9 cellular contexts compared by ENCODE assay signal in the genomic region with DNA sequence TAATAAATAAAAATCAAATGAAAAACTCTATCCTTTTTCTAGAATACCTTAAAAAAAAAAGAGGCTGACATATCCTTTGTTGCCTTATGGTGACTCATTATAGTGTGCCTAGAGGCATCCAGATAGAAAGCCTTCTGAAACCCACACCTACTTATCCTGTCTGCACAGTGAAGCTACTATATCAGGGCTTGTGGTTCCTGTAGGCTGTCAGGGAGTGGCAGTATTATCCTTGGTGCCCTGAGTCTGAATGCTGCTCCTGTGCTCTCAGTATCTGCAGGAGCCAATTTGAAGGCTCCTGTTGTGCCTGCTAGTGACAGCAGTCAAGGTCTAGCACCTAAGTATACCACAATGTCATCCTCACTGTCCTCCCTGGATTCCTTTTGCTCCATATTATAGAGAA.
A peak's percentile ranks its signal among the peaks of the same experiment; 100 is the strongest.
DNase-seq lines count a peak whose midpoint lies in the region; ATAC-seq, FAIRE-seq and TF ChIP-seq lines count a peak whose summit lies in the region.
"Had no signal": no experiment of that assay in that cellular context is flagged by ENCODE, and none has a peak within 500 bp of the region (broad histone marks: within the 10 kb centered on the region; RNA-seq: fewer than 3 reads in every experiment).

No MANE protein-coding gene starts in this region.

- TF ChIP-seq CTCF in GM23338 (conservative IDR thresholded peaks at IDR 0.05; ENCODE audit: low read depth in 2 of 2) (peak; percentile 12 to 58; a peak in 2 of 4 replicates), Loucy (conservative IDR thresholded peaks at IDR 0.05; ENCODE audit: low read length) (peak; percentile 53)

- no peaks in the 10 kb centered on the region for H3K36me3 ChIP-seq in GM23338 (ENCODE audit: insufficient read depth)
- H3K36me3 ChIP-seq in Loucy (ENCODE audit: insufficient read depth, low read length) = no peaks in the 10 kb centered on the region
- H3K36me3 ChIP-seq in SJCRH30 = no peaks in the 10 kb centered on the region

- H3K27me3 Mint-ChIP-seq in GM23338 (ENCODE audit: insufficient read depth, low read depth, poor library complexity) = peaks cover 3% of the 10 kb centered on the region
- no peaks in the 10 kb centered on the region for H3K27me3 Mint-ChIP-seq in T-helper 17 cell

- no peak overlapping the region for H3K27ac Mint-ChIP-seq in GM23338
- no peak overlapping the region for H3K27ac Mint-ChIP-seq in T-helper 17 cell

- H3K79me2 ChIP-seq in GM23338 (replicated peaks; ENCODE audit: insufficient read depth) = no peaks in the 10 kb centered on the region
- no peaks in the 10 kb centered on the region for H3K79me2 ChIP-seq in Loucy (ENCODE audit: insufficient read depth, low read length)

- H3F3A ChIP-seq in GM23338 (replicated peaks; ENCODE audit: low read depth) (no peaks in the 10 kb centered on the region), Loucy (ENCODE audit: low read depth) (no peaks in the 10 kb centered on the region)

- H3K27me3 ChIP-seq in GM23338 (ENCODE audit: insufficient read depth) (no peaks in the 10 kb centered on the region), Loucy (ENCODE audit: insufficient read depth, low read length, poor library complexity, severe bottlenecking) (no peaks in the 10 kb centered on the region), SJCRH30 (no peaks in the 10 kb centered on the region)

- no peak for TF ChIP-seq POLR2A in GM12891 (IDR thresholded peaks at IDR 0.05; ENCODE audit: low read depth, low read length)

- intact Hi-C loops in head of caudate nucleus (cut with DNase I) = no loop called here

- no peaks in the 10 kb centered on the region for H3K36me3 Mint-ChIP-seq in GM23338 (ENCODE audit: low read depth)
- H3K36me3 Mint-ChIP-seq in T-helper 17 cell (ENCODE audit: low read depth) = no peaks in the 10 kb centered on the region

- no peak overlapping the region for H3K27ac ChIP-seq in GM23338 (ENCODE audit: low read depth)
- H3K27ac ChIP-seq in SJCRH30 = no peak overlapping the region

- DNase-seq in GM23338 (ENCODE audit: low spot score) = peak; percentile 16
- peak in 27 of 42 donors; percentile 2 to 84 (median 36) for DNase-seq in head of caudate nucleus
- no peak for DNase-seq in NCI-H187 (lab: John Stamatoyannopoulos, UW)
- no peak for DNase-seq in SJCRH30
- no peak for DNase-seq in GM12891 (ENCODE audit: insufficient read length, low spot score)
- DNase-seq in T-helper 17 cell = no peak
- DNase-seq: mesenchymal stem cell had no signal

- H3K4me1 Mint-ChIP-seq in GM23338 (peaks cover 3% of the 10 kb centered on the region; the same call in 1 of the 3 replicates), T-helper 17 cell (no peaks in the 10 kb centered on the region)

- ATAC-seq in GM18498 (IDR thresholded peaks at IDR 0.05; ENCODE audit: unreplicated experiment) (peak; percentile 52), GM23338 (peak; percentile 79), T-helper 17 cell (no peak)

- H3K4me3 ChIP-seq in GM23338 = no peak overlapping the region
- no peak overlapping the region for H3K4me3 ChIP-seq in Loucy (ENCODE audit: low read length, poor library complexity, severe bottlenecking)
- no peak overlapping the region for H3K4me3 ChIP-seq in SJCRH30

- H3K9ac ChIP-seq in Loucy (ENCODE audit: low read depth, low read length, poor library complexity, severe bottlenecking) = no peak overlapping the region

- no peak for FAIRE-seq in GM12891 (lab: Jason Lieb, UNC)

- no peak overlapping the region for H2AFZ ChIP-seq in GM23338
- H2AFZ ChIP-seq in Loucy (ENCODE audit: low read length) = no peak overlapping the region

- no peaks in the 10 kb centered on the region for H3K9me3 Mint-ChIP-seq in GM23338

- no peaks in the 10 kb centered on the region for H4K20me1 ChIP-seq in GM23338 (replicated peaks; ENCODE audit: insufficient read depth)
- no peaks in the 10 kb centered on the region for H4K20me1 ChIP-seq in Loucy (ENCODE audit: insufficient read depth, low read length, poor library complexity, severe bottlenecking)

- no peak overlapping the region for H3K4me3 Mint-ChIP-seq in GM23338
- no peak overlapping the region for H3K4me3 Mint-ChIP-seq in T-helper 17 cell

- H3K9me2 ChIP-seq in GM23338 (ENCODE audit: insufficient read depth) (0 out of 2 replicates have a peak, but pooled peaks cover 2% of the 10 kb centered on the region), Loucy (replicated peaks; ENCODE audit: low read depth, low read length) (no peaks in the 10 kb centered on the region)

- no peaks in the 10 kb centered on the region for H3K4me1 ChIP-seq in GM23338 (ENCODE audit: insufficient read depth)
- no peaks in the 10 kb centered on the region for H3K4me1 ChIP-seq in Loucy (ENCODE audit: insufficient read depth, low read length, poor library complexity, severe bottlenecking)
- no peaks in the 10 kb centered on the region for H3K4me1 ChIP-seq in SJCRH30

- H3K9me3 ChIP-seq in Loucy (ENCODE audit: insufficient read depth, low read depth, low read length) (no peaks in the 10 kb centered on the region), SJCRH30 (replicated peaks) (no peaks in the 10 kb centered on the region), T-helper 17 cell (ENCODE audit: control insufficient read depth, low read length, poor library complexity, severe bottlenecking) (no peaks in the 10 kb centered on the region)

- H3K4me2 ChIP-seq in GM23338 (no peak overlapping the region), Loucy (ENCODE audit: low read depth, low read length, poor library complexity, severe bottlenecking) (no peak overlapping the region)

TF ChIP-seq in GM23338, 12 proteins besides CTCF, POLR2A, EP300 and RAD21:
- TF ChIP-seq JUNB (IDR thresholded peaks at IDR 0.05; ENCODE audit: unreplicated experiment) = no peak

TF ChIP-seq in GM12891, 5 proteins besides CTCF, POLR2A, EP300 and RAD21:
- no peak for TF ChIP-seq SPI1 (IDR thresholded peaks at IDR 0.05; ENCODE audit: low read depth, low read length)
- TF ChIP-seq TAF1 (IDR thresholded peaks at IDR 0.05; ENCODE audit: low read depth, low read length) = no peak
- no peak for TF ChIP-seq PAX5 (IDR thresholded peaks at IDR 0.05; ENCODE audit: insufficient read depth, low read length, severe bottlenecking)
- no peak for TF ChIP-seq POU2F2 (IDR thresholded peaks at IDR 0.05; ENCODE audit: low read depth, low read length)

Comparison
In these comparisons a context has a peak if more than half of its experiments do, and no peak if none do; other contexts are left out.
1. DNase-seq: peak in GM23338 (single experiment) and head of caudate nucleus (27 of 42); none in NCI-H187 (0 of 2), SJCRH30 (0 of 2), GM12891 (single experiment) and T-helper 17 cell (0 of 3).